In genomic region chr1:23825762-23826522, GRCh38 we compare ENCODE assay signal across 8 cellular contexts. TPM values are rescaled to one million over a fixed set of nuclear protein-coding genes. Genes with fewer than 3 reads are reported as not detected.
DNase-seq lines count a peak whose midpoint lies in the region; ATAC-seq lines count a peak whose summit lies in the region.

No MANE protein-coding gene starts in this region.

- H3K9me3 ChIP-seq in ES-I3 (ENCODE audit: control insufficient read depth, insufficient read depth, low read length) = no peaks in the 10 kb centered on the region

- no peaks in the 10 kb centered on the region for H3K36me3 Mint-ChIP-seq in activated T-helper 1 cell treated with anti-CD3 and anti-CD28 coated beads, Interleukin-12 subunit alpha, Interleukin-12 subunit beta, Interleukin-2, Interleukin-4 antibody, amounts not matched to agents 30 ng/mL and 10 ng/mL and 1 ng/mL, durations not matched to agents 14 hours and 24 hours and 36 hours (ENCODE audit: low read depth)

- H3K36me3 ChIP-seq in ES-I3 (ENCODE audit: insufficient read depth, low read length) = no peaks in the 10 kb centered on the region

- no peaks in the 10 kb centered on the region for H3K9me3 Mint-ChIP-seq in activated T-helper 1 cell treated with anti-CD3 and anti-CD28 coated beads, Interleukin-12 subunit alpha, Interleukin-12 subunit beta, Interleukin-2, Interleukin-4 antibody, amounts not matched to agents 30 ng/mL and 10 ng/mL and 1 ng/mL, durations not matched to agents 14 hours and 24 hours and 36 hours

- intact Hi-C loops in activated T-helper 1 cell treated with anti-CD3 and anti-CD28 coated beads, Interleukin-12 subunit alpha, Interleukin-12 subunit beta, Interleukin-2, Interleukin-4 antibody, amounts not matched to agents 30 ng/mL and 10 ng/mL and 1 ng/mL, durations not matched to agents 14 hours and 24 hours and 36 hours (cut with micrococcal nuclease) = loop anchor here (1.0 kb wide), 6 partner anchors 12 to 458 kb away; partner anchors contain the start of genes FUCA1, GALE, PITHD1 and PNRC2

- no peak for DNase-seq in activated T-helper 1 cell treated with anti-CD3 and anti-CD28 coated beads, Interleukin-12 subunit alpha, Interleukin-12 subunit beta, Interleukin-2, Interleukin-4 antibody, amounts not matched to agents 30 ng/mL and 10 ng/mL and 1 ng/mL, durations not matched to agents 14 hours and 24 hours and 36 hours (ENCODE audit: low spot score)
- DNase-seq in inferior parietal cortex (ENCODE audit: extremely low spot score) = peak; percentile 44
- DNase-seq in superior temporal gyrus (ENCODE audit: extremely low spot score) = peak; percentile 55
- no peak for DNase-seq in NCI-H524 treated with DMSO at 0.1 percent for 48 hours (lab: John Stamatoyannopoulos, UW)
- DNase-seq in OCI-M2 (lab: John Stamatoyannopoulos, UW; ENCODE audit: unreplicated experiment) = no peak
- no peak for DNase-seq in 8988T

- ATAC-seq in HG02571 (IDR thresholded peaks at IDR 0.05; ENCODE audit: unreplicated experiment) = peak; percentile 36

- no peaks in the 10 kb centered on the region for H3K27me3 Mint-ChIP-seq in activated T-helper 1 cell treated with anti-CD3 and anti-CD28 coated beads, Interleukin-12 subunit alpha, Interleukin-12 subunit beta, Interleukin-2, Interleukin-4 antibody, amounts not matched to agents 30 ng/mL and 10 ng/mL and 1 ng/mL, durations not matched to agents 14 hours and 24 hours and 36 hours (ENCODE audit: insufficient read depth)

- peaks cover 15% of the 10 kb centered on the region for H3K4me1 Mint-ChIP-seq in activated T-helper 1 cell treated with anti-CD3 and anti-CD28 coated beads, Interleukin-12 subunit alpha, Interleukin-12 subunit beta, Interleukin-2, Interleukin-4 antibody, amounts not matched to agents 30 ng/mL and 10 ng/mL and 1 ng/mL, durations not matched to agents 14 hours and 24 hours and 36 hours (ENCODE audit: low read depth)

- no peaks in the 10 kb centered on the region for H3K4me1 ChIP-seq in ES-I3 (ENCODE audit: insufficient read depth, low read length)

- H3K4me3 Mint-ChIP-seq in activated T-helper 1 cell treated with anti-CD3 and anti-CD28 coated beads, Interleukin-12 subunit alpha, Interleukin-12 subunit beta, Interleukin-2, Interleukin-4 antibody, amounts not matched to agents 30 ng/mL and 10 ng/mL and 1 ng/mL, durations not matched to agents 14 hours and 24 hours and 36 hours = peak overlapping the region; percentile 94

- H3K27ac Mint-ChIP-seq in activated T-helper 1 cell treated with anti-CD3 and anti-CD28 coated beads, Interleukin-12 subunit alpha, Interleukin-12 subunit beta, Interleukin-2, Interleukin-4 antibody, amounts not matched to agents 30 ng/mL and 10 ng/mL and 1 ng/mL, durations not matched to agents 14 hours and 24 hours and 36 hours = peak overlapping the region; percentile 89

- peak overlapping the region; percentile 100 for H3K9ac ChIP-seq in ES-I3 (ENCODE audit: low read depth, low read length)

RNA-seq across cellular contexts. Expression of gene HMGCL, which starts 0.7 kb away (rescaled TPM):
- total RNA-seq in activated T-helper 1 cell treated with anti-CD3 and anti-CD28 coated beads, Interleukin-12 subunit alpha, Interleukin-12 subunit beta, Interleukin-2, Interleukin-4 antibody, amounts not matched to agents 30 ng/mL and 10 ng/mL and 1 ng/mL, durations not matched to agents 14 hours and 24 hours and 36 hours = 18.5 and 19.9 TPM in 2 replicates

RNA-seq across cellular contexts. Expression of gene GALE, which starts 25.4 kb away (rescaled TPM):
- total RNA-seq in activated T-helper 1 cell treated with anti-CD3 and anti-CD28 coated beads, Interleukin-12 subunit alpha, Interleukin-12 subunit beta, Interleukin-2, Interleukin-4 antibody, amounts not matched to agents 30 ng/mL and 10 ng/mL and 1 ng/mL, durations not matched to agents 14 hours and 24 hours and 36 hours = 62.4 and 63.4 TPM in 2 replicates

RNA-seq across cellular contexts. Expression of gene LYPLA2, which starts 35.0 kb away (rescaled TPM):
- 91.4 and 96.1 TPM in 2 replicates for total RNA-seq in activated T-helper 1 cell treated with anti-CD3 and anti-CD28 coated beads, Interleukin-12 subunit alpha, Interleukin-12 subunit beta, Interleukin-2, Interleukin-4 antibody, amounts not matched to agents 30 ng/mL and 10 ng/mL and 1 ng/mL, durations not matched to agents 14 hours and 24 hours and 36 hours

RNA-seq across cellular contexts. Expression of gene FUCA1, which starts 42.1 kb away (rescaled TPM):
- total RNA-seq in activated T-helper 1 cell treated with anti-CD3 and anti-CD28 coated beads, Interleukin-12 subunit alpha, Interleukin-12 subunit beta, Interleukin-2, Interleukin-4 antibody, amounts not matched to agents 30 ng/mL and 10 ng/mL and 1 ng/mL, durations not matched to agents 14 hours and 24 hours and 36 hours = 3.5 TPM in 2 replicates

RNA-seq across cellular contexts. Expression of gene PITHD1, which starts 47.7 kb away (rescaled TPM):
- total RNA-seq in activated T-helper 1 cell treated with anti-CD3 and anti-CD28 coated beads, Interleukin-12 subunit alpha, Interleukin-12 subunit beta, Interleukin-2, Interleukin-4 antibody, amounts not matched to agents 30 ng/mL and 10 ng/mL and 1 ng/mL, durations not matched to agents 14 hours and 24 hours and 36 hours = 83.2 and 83.4 TPM in 2 replicates

Comparison
In these comparisons a context has a peak if more than half of its experiments do, and no peak if none do; other contexts are left out.
1. DNase-seq: peak in inferior parietal cortex (single experiment) and superior temporal gyrus (single experiment); none in activated T-helper 1 cell treated with anti-CD3 and anti-CD28 coated beads, Interleukin-12 subunit alpha, Interleukin-12 subunit beta, Interleukin-2, Interleukin-4 antibody, amounts not matched to agents 30 ng/mL and 10 ng/mL and 1 ng/mL, durations not matched to agents 14 hours and 24 hours and 36 hours (single experiment), NCI-H524 treated with DMSO at 0.1 percent for 48 hours (single experiment), OCI-M2 (single experiment) and 8988T (single experiment).